In genomic region chr6:131764350-131764749, GRCh38 we compare ENCODE assay signal across 21 cellular contexts. TPM values are rescaled to one million over a fixed set of nuclear protein-coding genes. Genes with fewer than 3 reads are reported as not detected.
A peak's percentile ranks its signal among the peaks of the same experiment; 100 is the strongest.
DNase-seq lines count a peak whose midpoint lies in the region; ATAC-seq and TF ChIP-seq lines count a peak whose summit lies in the region.
"Had no signal": no experiment of that assay in that cellular context is flagged by ENCODE, and none has a peak within 500 bp of the region (broad histone marks: within the 10 kb centered on the region; RNA-seq: fewer than 3 reads in every experiment).

No MANE protein-coding gene starts in this region.

- H3K4me1 Mint-ChIP-seq in activated CD4-positive, alpha-beta T cell treated with anti-CD3 and anti-CD28 coated beads, Interleukin-2, amount 10 ng/mL, durations not matched to agents 24 days and 14 days: no peaks in the 10 kb centered on the region

- peaks cover 8% of the 10 kb centered on the region for H3K27me3 Mint-ChIP-seq in activated CD4-positive, alpha-beta T cell treated with anti-CD3 and anti-CD28 coated beads, Interleukin-2, amount 10 ng/mL, durations not matched to agents 24 days and 14 days

- no peak for ATAC-seq in HG03045 (IDR thresholded peaks at IDR 0.05; ENCODE audit: unreplicated experiment)
- ATAC-seq: CD8-positive, alpha-beta T cell; GM12878; PC-3 had no signal

- H3K4me3 ChIP-seq in fibroblast of pulmonary artery (replicated peaks; ENCODE audit: low read depth, low read length) (no peak overlapping the region), skeletal muscle cell (ENCODE audit: low read depth, low read length) (no peak overlapping the region)
- H3K4me3 ChIP-seq: GM12878, MG63 had no signal

- intact Hi-C loops in activated CD4-positive, alpha-beta T cell treated with anti-CD3 and anti-CD28 coated beads, Interleukin-2, amount 10 ng/mL, durations not matched to agents 24 days and 14 days (cut with micrococcal nuclease): no loop called here

- DNase-seq in activated CD4-positive, alpha-beta T cell treated with anti-CD3 and anti-CD28 coated beads, Interleukin-2, amount 10 ng/mL, durations not matched to agents 24 days and 14 days: peak; percentile 7
- DNase-seq in activated CD4-positive, alpha-beta T cell treated with anti-CD3 and anti-CD28 coated beads for 48 hours: no peak
- peak; percentile 82 for DNase-seq in amniotic epithelial cell (ENCODE audit: low read depth)
- peak; percentile 20 for DNase-seq in fibroblast of pulmonary artery (ENCODE audit: low read depth)
- DNase-seq in skeletal muscle cell (ENCODE audit: low read depth): peak; percentile 44
- no peak for DNase-seq in NCI-H2171 treated with DMSO at 0.1 percent for 48 hours (lab: John Stamatoyannopoulos, UW)
- no peak for DNase-seq in NOMO-1 (lab: John Stamatoyannopoulos, UW; ENCODE audit: unreplicated experiment in 2 of 2)
- DNase-seq: CD8-positive, alpha-beta T cell; DMS53; NCI-H1048; NCI-H1436; NCI-H1930; NCI-H748 treated with DMSO at 0.1 percent for 48 hours; PC-3; RPMI8226; SIG-M5 had no signal

- H3K27ac Mint-ChIP-seq in activated CD4-positive, alpha-beta T cell treated with anti-CD3 and anti-CD28 coated beads, Interleukin-2, amount 10 ng/mL, durations not matched to agents 24 days and 14 days: no peak overlapping the region
- H3K27ac Mint-ChIP-seq: CD8-positive, alpha-beta T cell had no signal

- H3K4me3 Mint-ChIP-seq in activated CD4-positive, alpha-beta T cell treated with anti-CD3 and anti-CD28 coated beads, Interleukin-2, amount 10 ng/mL, durations not matched to agents 24 days and 14 days: no peak overlapping the region
- H3K4me3 Mint-ChIP-seq: CD8-positive, alpha-beta T cell had no signal

- TF ChIP-seq CTCF in fibroblast of pulmonary artery (IDR thresholded peaks at IDR 0.05; ENCODE audit: low read length, missing control alignments): no peak

- no peaks in the 10 kb centered on the region for H3K36me3 Mint-ChIP-seq in activated CD4-positive, alpha-beta T cell treated with anti-CD3 and anti-CD28 coated beads, Interleukin-2, amount 10 ng/mL, durations not matched to agents 24 days and 14 days (ENCODE audit: low read depth)
- H3K36me3 Mint-ChIP-seq: CD8-positive, alpha-beta T cell had no signal

- H3K9me3 Mint-ChIP-seq in activated CD4-positive, alpha-beta T cell treated with anti-CD3 and anti-CD28 coated beads, Interleukin-2, amount 10 ng/mL, durations not matched to agents 24 days and 14 days: no peaks in the 10 kb centered on the region
- H3K9me3 Mint-ChIP-seq: CD8-positive, alpha-beta T cell had no signal

RNA-seq across cellular contexts. Expression of gene ENPP1, which starts 43.5 kb away (rescaled TPM):
- total RNA-seq in activated CD4-positive, alpha-beta T cell treated with anti-CD3 and anti-CD28 coated beads, Interleukin-2, amount 10 ng/mL, durations not matched to agents 24 days and 14 days: 0.58 and 0.66 TPM in 2 replicates
- total RNA-seq: CD8-positive, alpha-beta T cell had no signal

RNA-seq across cellular contexts. Expression of gene CTAGE9, which starts 53.5 kb away (rescaled TPM):
- total RNA-seq in activated CD4-positive, alpha-beta T cell treated with anti-CD3 and anti-CD28 coated beads, Interleukin-2, amount 10 ng/mL, durations not matched to agents 24 days and 14 days: not detected in 2 replicates
- total RNA-seq: CD8-positive, alpha-beta T cell; H1; NCI-H460; PC-3 had no signal

Comparison
In these comparisons a context has a peak if more than half of its experiments do, and no peak if none do; other contexts are left out.
1. DNase-seq: peak in activated CD4-positive, alpha-beta T cell treated with anti-CD3 and anti-CD28 coated beads, Interleukin-2, amount 10 ng/mL, durations not matched to agents 24 days and 14 days (single experiment), amniotic epithelial cell (single experiment), fibroblast of pulmonary artery (single experiment) and skeletal muscle cell (single experiment); none in activated CD4-positive, alpha-beta T cell treated with anti-CD3 and anti-CD28 coated beads for 48 hours (single experiment), NCI-H2171 treated with DMSO at 0.1 percent for 48 hours (single experiment) and NOMO-1 (0 of 2).